24 cellular contexts compared by ENCODE assay signal in the genomic region with DNA sequence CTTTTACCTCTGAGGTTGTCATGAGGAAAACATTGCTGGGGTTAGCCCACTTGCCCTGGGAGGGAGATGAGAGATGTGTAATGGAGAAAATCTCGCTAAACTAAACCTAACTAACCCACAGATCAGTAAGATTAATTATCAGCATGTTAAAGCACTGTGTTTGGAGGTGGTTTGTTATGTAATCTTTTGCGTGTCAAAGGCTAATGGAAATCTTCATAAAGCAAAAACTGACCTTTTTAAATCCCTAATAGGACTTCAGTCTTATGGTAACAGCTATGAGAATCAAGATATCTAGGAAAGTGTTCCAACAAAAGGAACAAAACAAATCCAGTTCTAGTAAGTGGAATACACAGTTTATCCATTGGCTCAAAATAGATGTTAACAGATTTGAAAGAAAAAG.
"Had no signal": no experiment of that assay in that cellular context is flagged by ENCODE, and none has a peak within 500 bp of the region (broad histone marks: within the 10 kb centered on the region; RNA-seq: fewer than 3 reads in every experiment).

No MANE protein-coding gene starts in this region.

- H3K27me3 Mint-ChIP-seq: naive thymus-derived CD4-positive, alpha-beta T cell; stimulated activated memory B cell treated with anti-CD40 and anti-IgM and Interleukin-4, amounts not matched to agents 10 μg/mL and 1 μg/mL and 100 μg/mL, for 72 hours had no signal

- DNase-seq: dermis blood vessel endothelial cell; effector memory CD4-positive, alpha-beta T cell; esophagus squamous epithelium; head of caudate nucleus; kidney; mesenchymal stem cell; midbrain; naive thymus-derived CD4-positive, alpha-beta T cell; occipital lobe; ovary; psoas muscle; right cardiac atrium; spleen; stimulated activated CD4-positive, alpha-beta T cell treated with anti-CD3 and anti-CD28 coated beads, Interleukin-4, amount 100 ng/mL, for 4 hours; stimulated activated naive CD8-positive, alpha-beta T cell treated with anti-CD3 and anti-CD28 coated beads, Interleukin-15, Interleukin-2, amounts not matched to agents 100 U/mL and 50 U/mL, for 24 hours; transverse colon; upper lobe of right lung; uterus had no signal

- H3K4me3 ChIP-seq: coronary artery, esophagus squamous epithelium, lung, ovary, psoas muscle, skin epidermis, spleen, suprapubic skin, transverse colon, upper lobe of right lung, uterus had no signal

- H3K9me3 ChIP-seq: esophagus squamous epithelium, ovary, psoas muscle, spleen, suprapubic skin, transverse colon, upper lobe of right lung, uterus had no signal

- H3K27me3 ChIP-seq: esophagus squamous epithelium, ovary, spleen, suprapubic skin, transverse colon, upper lobe of right lung, uterus had no signal

- H3K27ac Mint-ChIP-seq: naive thymus-derived CD4-positive, alpha-beta T cell; stimulated activated memory B cell treated with anti-CD40 and anti-IgM and Interleukin-4, amounts not matched to agents 10 μg/mL and 1 μg/mL and 100 μg/mL, for 72 hours had no signal

- ATAC-seq: left lobe of liver; naive thymus-derived CD4-positive, alpha-beta T cell; psoas muscle; right cardiac atrium; stimulated activated memory B cell treated with anti-CD40 and anti-IgM and Interleukin-4, amounts not matched to agents 10 μg/mL and 1 μg/mL and 100 μg/mL, for 72 hours; stimulated activated naive CD8-positive, alpha-beta T cell treated with anti-CD3 and anti-CD28 coated beads, Interleukin-15, Interleukin-2, amounts not matched to agents 100 U/mL and 50 U/mL, for 24 hours; upper lobe of right lung had no signal

- H3K27ac ChIP-seq: coronary artery, ovary, psoas muscle, skin epidermis, spleen, suprapubic skin, upper lobe of right lung, uterus had no signal

- H3K4me1 ChIP-seq: esophagus squamous epithelium, psoas muscle, spleen, suprapubic skin, transverse colon, upper lobe of right lung, uterus had no signal

- H3K4me3 Mint-ChIP-seq: naive thymus-derived CD4-positive, alpha-beta T cell; stimulated activated memory B cell treated with anti-CD40 and anti-IgM and Interleukin-4, amounts not matched to agents 10 μg/mL and 1 μg/mL and 100 μg/mL, for 72 hours had no signal

- H3K4me1 Mint-ChIP-seq: naive thymus-derived CD4-positive, alpha-beta T cell; stimulated activated memory B cell treated with anti-CD40 and anti-IgM and Interleukin-4, amounts not matched to agents 10 μg/mL and 1 μg/mL and 100 μg/mL, for 72 hours had no signal

- H3K36me3 ChIP-seq: esophagus squamous epithelium, ovary, spleen, suprapubic skin, transverse colon, upper lobe of right lung, uterus had no signal

- H3K36me3 Mint-ChIP-seq: naive thymus-derived CD4-positive, alpha-beta T cell; stimulated activated memory B cell treated with anti-CD40 and anti-IgM and Interleukin-4, amounts not matched to agents 10 μg/mL and 1 μg/mL and 100 μg/mL, for 72 hours had no signal

- H3K9me3 Mint-ChIP-seq: naive thymus-derived CD4-positive, alpha-beta T cell; stimulated activated memory B cell treated with anti-CD40 and anti-IgM and Interleukin-4, amounts not matched to agents 10 μg/mL and 1 μg/mL and 100 μg/mL, for 72 hours had no signal
